1 cellular context compared by ENCODE assay signal in the genomic region with DNA sequence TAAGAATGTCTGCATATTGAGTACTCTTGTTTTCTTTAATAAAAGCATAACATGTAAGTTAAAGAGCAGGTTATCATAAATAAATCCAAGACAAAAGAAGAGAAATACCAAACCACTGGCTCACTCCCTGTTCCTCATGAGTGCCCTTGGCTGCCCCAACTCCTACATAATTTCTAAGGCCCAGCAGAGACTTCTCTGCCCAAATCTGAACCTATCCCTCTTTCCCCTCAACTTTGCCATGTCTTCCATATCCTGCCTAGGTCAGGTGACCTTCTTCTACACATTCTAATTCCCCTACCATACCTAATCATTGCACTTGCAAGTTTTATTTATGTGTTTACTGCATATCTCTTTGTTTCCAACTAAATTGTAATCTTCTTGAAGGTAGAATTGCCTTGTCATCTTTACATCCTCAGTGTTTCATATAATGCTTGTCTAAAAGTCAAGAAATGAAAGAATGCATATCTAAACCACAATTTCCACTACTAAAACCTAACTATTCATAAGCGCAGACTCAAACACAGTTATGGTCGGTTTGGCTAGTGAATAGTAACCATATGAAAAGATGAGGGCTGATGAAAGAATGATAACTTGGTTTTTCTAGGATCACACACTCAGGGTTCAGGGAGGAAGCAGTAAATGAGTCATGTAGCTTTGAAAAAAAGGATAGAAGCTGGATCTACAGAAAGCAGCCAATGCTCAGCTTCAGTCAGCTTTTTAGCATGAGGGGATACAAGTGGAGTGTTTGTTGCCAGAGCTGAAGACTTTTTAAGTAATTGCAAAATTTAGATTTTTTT.
TF ChIP-seq lines count a peak whose summit lies in the region.

No MANE protein-coding gene starts in this region.

TF ChIP-seq in HEK293, 187 proteins besides CTCF, POLR2A, EP300 and RAD21 (continued from another document):
- peak; percentile 53; the same call in 1 of the 2 replicates for TF ChIP-seq ZNF600 (tag by site-specific recombination; IDR thresholded peaks at IDR 0.05)
- no peak for TF ChIP-seq ZNF843 (tag by site-specific recombination; IDR thresholded peaks at IDR 0.05)
